In the genomic region with DNA sequence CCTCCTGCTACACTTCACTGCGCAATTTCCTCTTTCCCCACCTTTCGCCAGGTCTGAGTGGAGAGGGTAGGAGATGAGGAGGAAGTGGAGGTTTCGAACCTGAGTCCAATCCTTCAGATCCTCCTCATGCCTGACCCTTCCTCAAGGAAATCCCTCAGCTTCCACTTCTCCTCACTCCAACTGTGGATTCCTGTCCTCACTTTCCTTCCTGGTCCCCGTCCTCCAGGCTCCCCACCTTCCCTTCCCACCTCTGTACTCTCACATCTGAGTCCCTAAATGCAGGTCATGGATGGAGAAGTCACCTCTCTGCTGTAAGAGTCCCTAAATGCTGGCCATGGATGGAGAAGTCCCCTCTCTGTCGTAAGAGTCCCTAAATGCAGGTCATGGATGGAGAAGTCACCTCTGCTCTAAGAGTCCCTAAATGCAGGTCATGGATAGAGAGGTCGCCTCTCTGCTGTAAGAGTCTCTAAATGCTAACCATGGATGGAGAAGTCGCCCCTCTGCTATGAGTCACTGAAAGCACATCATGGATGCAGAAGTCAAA, we compare ENCODE assay signal across 1 cellular context.
TF ChIP-seq lines count a peak whose summit lies in the region.

No MANE protein-coding gene starts in this region.

TF ChIP-seq in HepG2, 621 proteins besides CTCF, POLR2A, EP300 and RAD21:
- peak; percentile 63 for TF ChIP-seq ZMYM3 (CRISPR knock-in tag; IDR thresholded peaks at IDR 0.05)
- TF ChIP-seq RBM22 (optimal IDR thresholded peaks at IDR 0.05; ENCODE audit: low read length), result peak; percentile 47
- peak; percentile 37; the same call in 1 of the 2 replicates for TF ChIP-seq ZC3H13 (CRISPR knock-in tag; IDR thresholded peaks at IDR 0.05)
- TF ChIP-seq MYNN (CRISPR knock-in tag; IDR thresholded peaks at IDR 0.05; ENCODE audit: low read depth), result peak; percentile 99
- no peak for TF ChIP-seq ZMYM4 (CRISPR knock-in tag; IDR thresholded peaks at IDR 0.05)
- TF ChIP-seq SPEN (CRISPR knock-in tag; IDR thresholded peaks at IDR 0.05; ENCODE audit: low read depth), result peak; percentile 29; the same call in 1 of the 2 replicates
- 0 out of 2 replicates have a peak, but pooled peaks have one; percentile 14 for TF ChIP-seq ZNF446 (CRISPR knock-in tag; IDR thresholded peaks at IDR 0.05)
- 0 out of 2 replicates have a peak, but pooled peaks have one; percentile 30 for TF ChIP-seq AKAP8 (CRISPR knock-in tag; IDR thresholded peaks at IDR 0.05)
- TF ChIP-seq NR1H2 (CRISPR knock-in tag; IDR thresholded peaks at IDR 0.05; ENCODE audit: borderline replicate concordance, low read depth), result no peak
